ENCODE assay signal across 32 cellular contexts in the genomic region with DNA sequence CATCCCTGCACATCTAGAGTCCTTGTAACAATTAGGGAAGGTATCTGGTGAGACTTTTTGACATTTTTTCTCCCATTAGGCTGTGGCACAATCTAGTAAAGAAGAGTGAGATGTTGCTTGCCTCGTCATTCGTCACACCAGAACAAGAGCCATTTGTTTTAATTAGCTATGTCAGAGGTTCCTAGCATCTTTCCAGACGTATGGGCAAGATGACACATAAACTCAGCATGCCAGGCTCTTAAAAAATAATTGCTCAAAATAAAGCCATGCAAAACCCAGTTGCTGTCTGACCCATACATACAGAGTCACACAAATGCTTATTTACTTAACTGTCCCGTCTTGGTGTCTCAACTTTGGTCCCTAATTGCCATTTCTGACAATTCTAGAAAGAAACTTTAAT.
"Had no signal": no experiment of that assay in that cellular context is flagged by ENCODE, and none has a peak within 500 bp of the region (broad histone marks: within the 10 kb centered on the region; RNA-seq: fewer than 3 reads in every experiment).

No MANE protein-coding gene starts in this region.

- H3K27ac Mint-ChIP-seq: activated CD4-positive, alpha-beta T cell treated with anti-CD3 and anti-CD28 coated beads, Interleukin-2, amount 10 ng/mL, durations not matched to agents 24 days and 14 days; activated CD8-positive, alpha-beta T cell treated with anti-CD3 and anti-CD28 coated beads for 36 hours; activated naive CD8-positive, alpha-beta T cell treated with anti-CD3 and anti-CD28 coated beads for 36 hours; activated T-cell treated with anti-CD3 and anti-CD28 coated beads, Interleukin-2, amount 50 U/mL, for 72 hours; activated T-helper 17 cell treated with anti-CD3 and anti-CD28 coated beads, Interleukin-2, amount 50 U/mL, for 72 hours; T-helper 1 cell treated with Interleukin-12 subunit alpha and Interleukin-12 subunit beta and Interleukin-4 antibody, amounts not matched to agents 30 μg/mL and 1 μg/mL, for 36 hours; T-helper 2 cell treated with Interferon-gamma antibody and Interleukin-4, amounts not matched to agents 5 μg/mL and 100 μg/mL, for 36 hours had no signal

- H3K9me3 Mint-ChIP-seq: activated CD4-positive, alpha-beta T cell treated with anti-CD3 and anti-CD28 coated beads, Interleukin-2, amount 10 ng/mL, durations not matched to agents 24 days and 14 days; activated CD8-positive, alpha-beta T cell treated with anti-CD3 and anti-CD28 coated beads for 36 hours; activated naive CD8-positive, alpha-beta T cell treated with anti-CD3 and anti-CD28 coated beads for 36 hours; T-helper 1 cell treated with Interleukin-12 subunit alpha and Interleukin-12 subunit beta and Interleukin-4 antibody, amounts not matched to agents 30 μg/mL and 1 μg/mL, for 36 hours; T-helper 2 cell treated with Interferon-gamma antibody and Interleukin-4, amounts not matched to agents 5 μg/mL and 100 μg/mL, for 36 hours had no signal

- H3K4me3 ChIP-seq: Peyer's patch, SJSA1 had no signal

- H3K4me2 ChIP-seq: SK-N-SH had no signal

- H3K9ac ChIP-seq: SK-N-SH had no signal

- H3K36me3 Mint-ChIP-seq: activated naive CD8-positive, alpha-beta T cell treated with anti-CD3 and anti-CD28 coated beads for 36 hours had no signal

- ATAC-seq: activated CD8-positive, alpha-beta T cell treated with anti-CD3 and anti-CD28 coated beads for 36 hours; activated T-cell treated with anti-CD3 and anti-CD28 coated beads, Interleukin-2, amount 50 U/mL, for 72 hours; activated T-helper 17 cell treated with anti-CD3 and anti-CD28 coated beads, Interleukin-2, amount 50 U/mL, for 72 hours; PC-3 had no signal

- H3K9me3 ChIP-seq: Peyer's patch, SJSA1, SK-N-SH had no signal

- DNase-seq: activated CD4-positive, alpha-beta T cell treated with anti-CD3 and anti-CD28 coated beads, Interleukin-2, amount 10 ng/mL, durations not matched to agents 24 days and 14 days; activated CD4-positive, alpha-beta T cell treated with anti-CD3 and anti-CD28 coated beads, Interleukin-2, amount 50 U/mL, for 4 hours; activated CD8-positive, alpha-beta T cell treated with anti-CD3 and anti-CD28 coated beads for 36 hours; activated effector memory CD4-positive, alpha-beta T cell treated with anti-CD3 and anti-CD28 coated beads, Interleukin-2, amount 50 U/mL, for 16 hours; activated naive CD4-positive, alpha-beta T cell; activated naive CD4-positive, alpha-beta T cell treated with anti-CD3 and anti-CD28 coated beads, Interleukin-2, amount 50 U/mL, for 16 hours; activated naive CD8-positive, alpha-beta T cell treated with anti-CD3 and anti-CD28 coated beads for 36 hours; activated T-cell treated with anti-CD3 and anti-CD28 coated beads, Interleukin-2, amount 50 U/mL, for 1 hour; activated T-cell treated with anti-CD3 and anti-CD28 coated beads, Interleukin-2, amount 50 U/mL, for 72 hours; amniotic stem cell; aorta; brain microvascular endothelial cell; NCI-H1105; NCI-H1417 treated with DMSO at 0.1 percent for 48 hours; NCI-H187 treated with DMSO at 0.1 percent for 48 hours; NCI-H2081; NCI-H2171 treated with DMSO at 0.1 percent for 48 hours; NCI-H345; NCI-H510A; NCI-H526; NCI-H748 treated with DMSO at 0.1 percent for 48 hours; NK-92 treated with Interleukin-12 subunit alpha and Interleukin-12 subunit beta, amount 100 ng/mL, for 24 hours; PC-3; Peyer's patch; RPMI8226; SHP77 treated with DMSO at 0.1 percent for 48 hours; SK-N-SH had no signal

- H3K4me1 Mint-ChIP-seq: activated CD4-positive, alpha-beta T cell treated with anti-CD3 and anti-CD28 coated beads, Interleukin-2, amount 10 ng/mL, durations not matched to agents 24 days and 14 days; activated naive CD8-positive, alpha-beta T cell treated with anti-CD3 and anti-CD28 coated beads for 36 hours; activated T-helper 17 cell treated with anti-CD3 and anti-CD28 coated beads, Interleukin-2, amount 50 U/mL, for 72 hours; central memory CD8-positive, alpha-beta T cell had no signal

- H3K27me3 ChIP-seq: brain microvascular endothelial cell, Peyer's patch, SJSA1 had no signal

- H3K4me3 Mint-ChIP-seq: activated CD4-positive, alpha-beta T cell treated with anti-CD3 and anti-CD28 coated beads, Interleukin-2, amount 10 ng/mL, durations not matched to agents 24 days and 14 days; activated CD8-positive, alpha-beta T cell treated with anti-CD3 and anti-CD28 coated beads for 36 hours; activated naive CD8-positive, alpha-beta T cell treated with anti-CD3 and anti-CD28 coated beads for 36 hours; activated T-cell treated with anti-CD3 and anti-CD28 coated beads, Interleukin-2, amount 50 U/mL, for 72 hours; activated T-helper 17 cell treated with anti-CD3 and anti-CD28 coated beads, Interleukin-2, amount 50 U/mL, for 72 hours; central memory CD8-positive, alpha-beta T cell; T-helper 1 cell treated with Interleukin-12 subunit alpha and Interleukin-12 subunit beta and Interleukin-4 antibody, amounts not matched to agents 30 μg/mL and 1 μg/mL, for 36 hours; T-helper 2 cell treated with Interferon-gamma antibody and Interleukin-4, amounts not matched to agents 5 μg/mL and 100 μg/mL, for 36 hours had no signal

- H3K36me3 ChIP-seq: brain microvascular endothelial cell, Peyer's patch, SJSA1 had no signal

- H3K9me2 ChIP-seq: SK-N-SH had no signal

- H3K27me3 Mint-ChIP-seq: activated CD4-positive, alpha-beta T cell treated with anti-CD3 and anti-CD28 coated beads, Interleukin-2, amount 10 ng/mL, durations not matched to agents 24 days and 14 days; activated CD8-positive, alpha-beta T cell treated with anti-CD3 and anti-CD28 coated beads for 36 hours; central memory CD8-positive, alpha-beta T cell had no signal

- H3K27ac ChIP-seq: brain microvascular endothelial cell, Peyer's patch, SJSA1 had no signal
